17 cellular contexts compared by ENCODE assay signal in genomic region chr21:43717166-43717853, GRCh38. TPM values are rescaled to one million over a fixed set of nuclear protein-coding genes. Genes with fewer than 3 reads are reported as not detected.
DNase-seq lines count a peak whose midpoint lies in the region; ATAC-seq and TF ChIP-seq lines count a peak whose summit lies in the region.
"Had no signal": no experiment of that assay in that cellular context is flagged by ENCODE, and none has a peak within 500 bp of the region (broad histone marks: within the 10 kb centered on the region; RNA-seq: fewer than 3 reads in every experiment).

No MANE protein-coding gene starts in this region.

- in situ Hi-C loops in mammary epithelial cell (cut with MboI; ENCODE audit: low sequenced_read_pairs in 2 of 2): loop anchor here in 1 of 2 donors (25.0 kb wide), 1 partner anchor 830 kb away; the partner anchor contains the start of genes NDUFV3 and WDR4

- H3K27me3 ChIP-seq in mammary epithelial cell (ENCODE audit: insufficient read depth, low read length): no peaks in the 10 kb centered on the region
- peaks cover 24% of the 10 kb centered on the region for H3K27me3 ChIP-seq in OCI-LY3 (ENCODE audit: low read depth, low read length)
- H3K27me3 ChIP-seq: SJSA1 had no signal

- H3K4me1 Mint-ChIP-seq in MCF 10A (ENCODE audit: insufficient read depth, unreplicated experiment): peaks cover 16% of the 10 kb centered on the region

- no peaks in the 10 kb centered on the region for H3K9me3 Mint-ChIP-seq in MCF 10A (ENCODE audit: unreplicated experiment)

- no peaks in the 10 kb centered on the region for H3K27me3 Mint-ChIP-seq in MCF 10A (ENCODE audit: insufficient read depth, unreplicated experiment)

- peaks cover 37% of the 10 kb centered on the region for H3K4me1 ChIP-seq in mammary epithelial cell (ENCODE audit: insufficient read depth, low read length)
- H3K4me1 ChIP-seq in OCI-LY3 (ENCODE audit: low read length): peaks cover 31% of the 10 kb centered on the region

- BruUV-seq in MCF 10A (replicated peaks; lab: Mats Ljungman, UMichigan) (no TSS peak), mammary epithelial cell (replicated peaks; lab: Mats Ljungman, UMichigan) (no TSS peak)

- H2AFZ ChIP-seq in mammary epithelial cell (ENCODE audit: low read depth, low read length): no peak overlapping the region
- no peak overlapping the region for H2AFZ ChIP-seq in OCI-LY3 (ENCODE audit: low read depth, low read length)

- intact Hi-C loops in MCF 10A (cut with micrococcal nuclease): no loop called here
- intact Hi-C loops in mammary epithelial cell (cut with micrococcal nuclease): no loop called here

- TF ChIP-seq CTCF in MCF 10A (IDR thresholded peaks at IDR 0.05; ENCODE audit: unreplicated experiment) (no peak), mammary epithelial cell (conservative IDR thresholded peaks at IDR 0.05 in 1 of 2, IDR thresholded peaks at IDR 0.05 in 1 of 2; ENCODE audit: extremely low read depth in 1 of 2, insufficient read depth in 1 of 2, low read depth in 1 of 2, low read length in 2 of 2) (no peak), OCI-LY3 (IDR thresholded peaks at IDR 0.05; ENCODE audit: low read depth, low read length) (no peak)

- H3K9ac ChIP-seq in mammary epithelial cell (ENCODE audit: insufficient read depth, low read length) (no peak overlapping the region), OCI-LY3 (ENCODE audit: low read length) (no peak overlapping the region)

- WGBS in mammary epithelial cell (ENCODE audit: low coverage, missing lambda C conversion rate): 55% methylated on average over 10 of the region's 13 CpGs

- H3K79me2 ChIP-seq in mammary epithelial cell (ENCODE audit: insufficient read depth, low read length) (peaks cover 33% of the 10 kb centered on the region), OCI-LY3 (ENCODE audit: low read length) (peaks cover 30% of the 10 kb centered on the region)

- H3K36me3 Mint-ChIP-seq in MCF 10A (ENCODE audit: insufficient read depth, unreplicated experiment): peaks cover 12% of the 10 kb centered on the region

- H3K9me3 ChIP-seq in mammary epithelial cell (replicated peaks; ENCODE audit: insufficient read depth, low read length) (no peaks in the 10 kb centered on the region), OCI-LY3 (ENCODE audit: insufficient read depth, low read length) (no peaks in the 10 kb centered on the region)

- ATAC-seq in HG02763 (IDR thresholded peaks at IDR 0.05; ENCODE audit: unreplicated experiment): no peak

- H3K27ac ChIP-seq in mammary epithelial cell (ENCODE audit: insufficient read depth, low read depth, low read length) (no peak overlapping the region), OCI-LY3 (ENCODE audit: low read length) (no peak overlapping the region)
- H3K27ac ChIP-seq: SJSA1 had no signal

- dilution Hi-C loops in mammary epithelial cell (cut with HindIII; ENCODE audit: low sequenced_read_pairs): no loop called here

- H3K36me3 ChIP-seq in mammary epithelial cell (ENCODE audit: insufficient read depth, low read length): no peaks in the 10 kb centered on the region
- no peaks in the 10 kb centered on the region for H3K36me3 ChIP-seq in OCI-LY3 (replicated peaks; ENCODE audit: low read depth, low read length)

- CTCF ChIA-PET in MCF 10A (lab: Yijun Ruan, JAX) (no interaction called here), mammary epithelial cell (lab: Charles Lee; ENCODE audit: low non-redundant PET) (no interaction called here)

- POLR2A ChIA-PET in MCF 10A (lab: Yijun Ruan, JAX): interaction anchor here (1.1 to 2.1 kb wide), 3 partner anchors 8 to 41 kb away, joined by 3 to 8 read pairs (median 3); no protein-coding TSS in a partner anchor

- H4K20me1 ChIP-seq in mammary epithelial cell (ENCODE audit: insufficient read depth, low read length) (no peaks in the 10 kb centered on the region), OCI-LY3 (ENCODE audit: insufficient read depth, low read length) (peaks cover 25% of the 10 kb centered on the region)

- no peak for DNase-seq in MCF 10A (ENCODE audit: unreplicated experiment)
- DNase-seq in mammary epithelial cell: no peak
- DNase-seq in epidermal melanocyte (ENCODE audit: insufficient read length, low spot score): peak; percentile 15
- DNase-seq in hippocampal formation (lab: John Stamatoyannopoulos, UW): no peak
- no peak for DNase-seq in DMS114 treated with DMSO at 0.1 percent for 48 hours (lab: John Stamatoyannopoulos, UW; ENCODE audit: unreplicated experiment)
- no peak for DNase-seq in NK-92 (lab: John Stamatoyannopoulos, UW; ENCODE audit: unreplicated experiment)
- DNase-seq: amniotic stem cell; GDM1; head of caudate nucleus; left cardiac atrium; NCI-H1048; NCI-H524 treated with DMSO at 0.1 percent for 48 hours; nucleus accumbens; stimulated activated CD4-positive, alpha-beta T cell treated with anti-CD3 and anti-CD28 coated beads, Interleukin-15, amount 100 ng/mL, for 24 hours had no signal

- H3K4me2 ChIP-seq in mammary epithelial cell (ENCODE audit: insufficient read depth, low read depth, low read length): no peak overlapping the region
- peak overlapping the region; percentile 55 for H3K4me2 ChIP-seq in OCI-LY3 (ENCODE audit: low read length)

- no peak overlapping the region for H3K27ac Mint-ChIP-seq in MCF 10A (ENCODE audit: low read depth, unreplicated experiment)

- H3K4me3 Mint-ChIP-seq in MCF 10A (ENCODE audit: unreplicated experiment): peak overlapping the region; percentile 85

- H3K4me3 ChIP-seq in mammary epithelial cell (replicated peaks in 1 of 3; ENCODE audit: insufficient read depth in 1 of 3, low read depth in 2 of 3, low read length in 3 of 3): no peak overlapping the region
- H3K4me3 ChIP-seq in OCI-LY3 (ENCODE audit: low read length): no peak overlapping the region

RNA-seq across cellular contexts. Expression of gene PDXK, which starts 1.6 kb away (rescaled TPM):
- total RNA-seq in MCF 10A (2022) (194 and 210 TPM in 2 replicates), mammary epithelial cell (100 to 1,000 TPM in 1 of 2 donors, 10 to 100 TPM in 1; 51.5 to 152 TPM)
- polyA plus RNA-seq in mammary epithelial cell: 217 TPM
- 129 TPM for polyA minus RNA-seq in mammary epithelial cell

RNA-seq across cellular contexts. Expression of gene RRP1B, which starts 58.0 kb away (rescaled TPM):
- total RNA-seq in MCF 10A (2022): 35.3 and 39.8 TPM in 2 replicates
- 10 to 100 TPM; 26.7 to 36.6 TPM for total RNA-seq in mammary epithelial cell
- 21.4 TPM for polyA plus RNA-seq in mammary epithelial cell
- 41.7 TPM for polyA minus RNA-seq in mammary epithelial cell

RNA-seq across cellular contexts. Expression of gene HSF2BP, which starts 58.0 kb away (rescaled TPM):
- total RNA-seq in MCF 10A (2022): 5.3 and 6.8 TPM in 2 replicates
- total RNA-seq in mammary epithelial cell: 1 to 10 TPM; 4.0 to 4.2 TPM
- polyA plus RNA-seq in mammary epithelial cell: 3.0 TPM
- polyA minus RNA-seq in mammary epithelial cell: 1.4 TPM

RNA-seq across cellular contexts. Expression of gene CSTB, which starts 58.8 kb away (rescaled TPM):
- total RNA-seq in MCF 10A (2022) (60.5 and 75.0 TPM in 2 replicates), mammary epithelial cell (10 to 100 TPM; 10.7 to 78.9 TPM)
- 148 TPM for polyA plus RNA-seq in mammary epithelial cell
- polyA minus RNA-seq in mammary epithelial cell: 31.7 TPM
